In genomic region chr1:63677497-63677896, GRCh38 we compare ENCODE assay signal across 35 cellular contexts.
"Had no signal": no experiment of that assay in that cellular context is flagged by ENCODE, and none has a peak within 500 bp of the region (broad histone marks: within the 10 kb centered on the region; RNA-seq: fewer than 3 reads in every experiment).

No MANE protein-coding gene starts in this region.

- H3K36me3 Mint-ChIP-seq: activated CD8-positive, alpha-beta memory T cell treated with anti-CD3 and anti-CD28 coated beads, Interleukin-2, amount 10 ng/mL, durations not matched to agents 7 days and 5 days had no signal

- H3K9me3 ChIP-seq: adrenal gland, body of pancreas, colonic mucosa, gastroesophageal sphincter, heart right ventricle had no signal

- H3K27me3 ChIP-seq: adrenal gland, body of pancreas, cardiac muscle cell, colonic mucosa, esophagus squamous epithelium, gastroesophageal sphincter, heart right ventricle had no signal

- H3K9me3 Mint-ChIP-seq: activated CD4-positive, alpha-beta T cell treated with anti-CD3 and anti-CD28 coated beads, Interleukin-2, amount 10 ng/mL, durations not matched to agents 24 days and 14 days; activated naive CD4-positive, alpha-beta T cell treated with anti-CD3 and anti-CD28 coated beads, Interleukin-2, amount 50 U/mL, for 24 hours had no signal

- DNase-seq: activated CD4-positive, alpha-beta memory T cell treated with anti-CD3 and anti-CD28 coated beads for 36 hours; activated CD4-positive, alpha-beta T cell treated with anti-CD3 and anti-CD28 coated beads for 36 hours; activated CD4-positive, alpha-beta T cell treated with anti-CD3 and anti-CD28 coated beads, Interleukin-2, amount 10 ng/mL, durations not matched to agents 24 days and 14 days; activated CD4-positive, CD25-positive, alpha-beta regulatory T cell; activated CD4-positive, CD25-positive, alpha-beta regulatory T cell treated with anti-CD3 and anti-CD28 coated beads, Interleukin-2, amount 50 U/mL, for 72 hours; activated CD8-positive, alpha-beta memory T cell treated with anti-CD3 and anti-CD28 coated beads, Interleukin-2, amount 10 ng/mL, durations not matched to agents 7 days and 5 days; activated CD8-positive, alpha-beta memory T cell treated with anti-CD3 and anti-CD28 coated beads, Interleukin-2, amount 50 U/mL, for 4 hours; activated CD8-positive, alpha-beta T cell treated with anti-CD3 and anti-CD28 coated beads, Interleukin-2, amount 10 ng/mL, durations not matched to agents 7 days and 5 days; activated effector memory CD4-positive, alpha-beta T cell treated with anti-CD3 and anti-CD28 coated beads, Interleukin-2, amount 50 U/mL, for 16 hours; activated naive CD4-positive, alpha-beta T cell treated with anti-CD3 and anti-CD28 coated beads for 36 hours; activated naive CD8-positive, alpha-beta T cell treated with anti-CD3 and anti-CD28 coated beads for 36 hours; activated naive CD8-positive, alpha-beta T cell treated with anti-CD3 and anti-CD28 coated beads, Interleukin-2, amount 50 U/mL, for 24 hours; activated T-cell treated with anti-CD3 and anti-CD28 coated beads, Interleukin-2, amount 50 U/mL, for 1 hour; activated T-cell treated with anti-CD3 and anti-CD28 coated beads, Interleukin-2, amount 50 U/mL, for 48 hours; adrenal gland; amygdala; aorta; body of pancreas; central memory CD4-positive, alpha-beta T cell; cerebellar nuclear complex; colonic mucosa; effector CD8-positive, alpha-beta T cell; esophagus squamous epithelium; foreskin melanocyte; heart right ventricle; T-helper 17 cell had no signal

- H3K27me3 Mint-ChIP-seq: activated CD4-positive, alpha-beta memory T cell treated with anti-CD3 and anti-CD28 coated beads for 36 hours; activated naive CD4-positive, alpha-beta T cell treated with anti-CD3 and anti-CD28 coated beads, Interleukin-2, amount 50 U/mL, for 24 hours; activated naive CD8-positive, alpha-beta T cell treated with anti-CD3 and anti-CD28 coated beads for 36 hours; activated naive CD8-positive, alpha-beta T cell treated with anti-CD3 and anti-CD28 coated beads, Interleukin-2, amount 50 U/mL, for 24 hours; T-helper 17 cell had no signal

- H3K27ac ChIP-seq: adrenal gland, body of pancreas, cardiac muscle cell, colonic mucosa, epithelial cell of prostate, gastroesophageal sphincter, heart right ventricle had no signal

- H3K4me1 Mint-ChIP-seq: activated CD4-positive, alpha-beta T cell treated with anti-CD3 and anti-CD28 coated beads for 36 hours; activated CD4-positive, alpha-beta T cell treated with anti-CD3 and anti-CD28 coated beads, Interleukin-2, amount 10 ng/mL, durations not matched to agents 24 days and 14 days; activated CD8-positive, alpha-beta memory T cell treated with anti-CD3 and anti-CD28 coated beads, Interleukin-2, amount 10 ng/mL, durations not matched to agents 7 days and 5 days; activated naive CD4-positive, alpha-beta T cell treated with anti-CD3 and anti-CD28 coated beads, Interleukin-2, amount 50 U/mL, for 24 hours; activated naive CD8-positive, alpha-beta T cell treated with anti-CD3 and anti-CD28 coated beads for 36 hours; activated naive CD8-positive, alpha-beta T cell treated with anti-CD3 and anti-CD28 coated beads, Interleukin-2, amount 50 U/mL, for 24 hours; T-helper 17 cell had no signal

- ATAC-seq: activated CD4-positive, alpha-beta T cell treated with anti-CD3 and anti-CD28 coated beads for 36 hours; activated CD8-positive, alpha-beta memory T cell treated with anti-CD3 and anti-CD28 coated beads, Interleukin-2, amount 10 ng/mL, durations not matched to agents 7 days and 5 days; activated CD8-positive, alpha-beta T cell treated with anti-CD3 and anti-CD28 coated beads, Interleukin-2, amount 10 ng/mL, durations not matched to agents 7 days and 5 days; activated naive CD8-positive, alpha-beta T cell treated with anti-CD3 and anti-CD28 coated beads, Interleukin-2, amount 50 U/mL, for 24 hours; body of pancreas; gastroesophageal sphincter; heart right ventricle; T-helper 17 cell had no signal

- H3K27ac Mint-ChIP-seq: activated CD4-positive, alpha-beta memory T cell treated with anti-CD3 and anti-CD28 coated beads for 36 hours; activated CD4-positive, alpha-beta T cell treated with anti-CD3 and anti-CD28 coated beads for 36 hours; activated CD4-positive, alpha-beta T cell treated with anti-CD3 and anti-CD28 coated beads, Interleukin-2, amount 10 ng/mL, durations not matched to agents 24 days and 14 days; activated CD8-positive, alpha-beta memory T cell treated with anti-CD3 and anti-CD28 coated beads, Interleukin-2, amount 10 ng/mL, durations not matched to agents 7 days and 5 days; activated CD8-positive, alpha-beta T cell treated with anti-CD3 and anti-CD28 coated beads, Interleukin-2, amount 10 ng/mL, durations not matched to agents 7 days and 5 days; activated naive CD4-positive, alpha-beta T cell treated with anti-CD3 and anti-CD28 coated beads for 36 hours; activated naive CD4-positive, alpha-beta T cell treated with anti-CD3 and anti-CD28 coated beads, Interleukin-2, amount 50 U/mL, for 24 hours; activated naive CD8-positive, alpha-beta T cell treated with anti-CD3 and anti-CD28 coated beads for 36 hours; activated naive CD8-positive, alpha-beta T cell treated with anti-CD3 and anti-CD28 coated beads, Interleukin-2, amount 50 U/mL, for 24 hours; activated T-helper 1 cell treated with anti-CD3 and anti-CD28 coated beads, Interleukin-12 subunit alpha, Interleukin-12 subunit beta, Interleukin-2, Interleukin-4 antibody, amounts not matched to agents 30 ng/mL and 10 ng/mL and 1 ng/mL, durations not matched to agents 14 hours and 24 hours and 36 hours; activated T-helper 2 cell treated with anti-CD3 and anti-CD28 coated beads, Interferon-gamma antibody, Interleukin-2, Interleukin-4, amounts not matched to agents 10 μg/mL and 5 μg/mL and 100 μg/mL, durations not matched to agents 14 hours and 24 hours and 36 hours; T-helper 17 cell; T-helper 2 cell treated with Interferon-gamma antibody and Interleukin-4, amounts not matched to agents 5 μg/mL and 100 μg/mL, for 36 hours had no signal

- H3K4me3 ChIP-seq: adrenal gland, body of pancreas, cardiac muscle cell, colonic mucosa, esophagus squamous epithelium, gastroesophageal sphincter, heart right ventricle had no signal

- FAIRE-seq: endometrium, endothelial cell of umbilical vein had no signal

- H3K36me3 ChIP-seq: adrenal gland, cardiac muscle cell, colonic mucosa, esophagus squamous epithelium, gastroesophageal sphincter, heart right ventricle had no signal

- H3K4me3 Mint-ChIP-seq: activated CD4-positive, alpha-beta memory T cell treated with anti-CD3 and anti-CD28 coated beads for 36 hours; activated CD4-positive, alpha-beta T cell treated with anti-CD3 and anti-CD28 coated beads for 36 hours; activated CD4-positive, alpha-beta T cell treated with anti-CD3 and anti-CD28 coated beads, Interleukin-2, amount 10 ng/mL, durations not matched to agents 24 days and 14 days; activated CD8-positive, alpha-beta memory T cell treated with anti-CD3 and anti-CD28 coated beads, Interleukin-2, amount 10 ng/mL, durations not matched to agents 7 days and 5 days; activated CD8-positive, alpha-beta T cell treated with anti-CD3 and anti-CD28 coated beads, Interleukin-2, amount 10 ng/mL, durations not matched to agents 7 days and 5 days; activated naive CD4-positive, alpha-beta T cell treated with anti-CD3 and anti-CD28 coated beads for 36 hours; activated naive CD4-positive, alpha-beta T cell treated with anti-CD3 and anti-CD28 coated beads, Interleukin-2, amount 50 U/mL, for 24 hours; activated naive CD8-positive, alpha-beta T cell treated with anti-CD3 and anti-CD28 coated beads for 36 hours; activated naive CD8-positive, alpha-beta T cell treated with anti-CD3 and anti-CD28 coated beads, Interleukin-2, amount 50 U/mL, for 24 hours; activated T-helper 1 cell treated with anti-CD3 and anti-CD28 coated beads, Interleukin-12 subunit alpha, Interleukin-12 subunit beta, Interleukin-2, Interleukin-4 antibody, amounts not matched to agents 30 ng/mL and 10 ng/mL and 1 ng/mL, durations not matched to agents 14 hours and 24 hours and 36 hours; T-helper 17 cell; T-helper 2 cell treated with Interferon-gamma antibody and Interleukin-4, amounts not matched to agents 5 μg/mL and 100 μg/mL, for 36 hours had no signal
